Comparison of ENCODE assay signal across 8 cellular contexts in genomic region chr19:10231624-10232228, GRCh38. TPM values are rescaled to one million over a fixed set of nuclear protein-coding genes. Genes with fewer than 3 reads are reported as not detected.
DNase-seq lines count a peak whose midpoint lies in the region; ATAC-seq, FAIRE-seq and TF ChIP-seq lines count a peak whose summit lies in the region.

No MANE protein-coding gene starts in this region.

- H3K27me3 ChIP-seq in keratinocyte (ENCODE audit: control insufficient read depth, extremely low read depth, insufficient read depth, low read length), result no peaks in the 10 kb centered on the region
- H3K27me3 ChIP-seq in thoracic aorta (replicated peaks; ENCODE audit: insufficient read depth), result no peaks in the 10 kb centered on the region

- no peak overlapping the region for H2AFZ ChIP-seq in keratinocyte (ENCODE audit: control insufficient read depth, low read length)

- H3K9ac ChIP-seq in keratinocyte (ENCODE audit: control insufficient read depth, extremely low read depth, insufficient read depth, low read length), result no peak overlapping the region

- H4K20me1 ChIP-seq in keratinocyte (ENCODE audit: control insufficient read depth, extremely low read depth, insufficient read depth, low read length), result no peaks in the 10 kb centered on the region

- H3K4me3 ChIP-seq in keratinocyte (ENCODE audit: control insufficient read depth in 2 of 3, extremely low read depth in 1 of 3, insufficient read depth in 2 of 3, low read depth in 1 of 3, low read length in 3 of 3), result peak overlapping the region in 2 of 3 experiments; percentile 85 to 89
- H3K4me3 ChIP-seq in thoracic aorta, result peak overlapping the region; percentile 89

- H3K36me3 ChIP-seq in keratinocyte (ENCODE audit: control insufficient read depth in 2 of 2, extremely low read depth in 1 of 2, insufficient read depth in 2 of 2, low read length in 2 of 2), result no peaks in the 10 kb centered on the region
- H3K36me3 ChIP-seq in thoracic aorta, result no peaks in the 10 kb centered on the region

- CTCF ChIA-PET in activated CD4-positive, alpha-beta T cell treated with anti-CD3 and anti-CD28 coated beads for 36 hours (lab: Charles Lee), result interaction anchor here (1.8 kb wide), 1 partner anchor 18 kb away, joined by 9 read pairs; no protein-coding TSS in a partner anchor

- no peak for ATAC-seq in activated CD4-positive, alpha-beta T cell treated with anti-CD3 and anti-CD28 coated beads for 36 hours
- ATAC-seq in thoracic aorta (ENCODE audit: insufficient number of reproducible peaks, low FRiP score, low read depth), result no peak
- ATAC-seq in GM19397 (IDR thresholded peaks at IDR 0.05; ENCODE audit: unreplicated experiment), result no peak

- peak overlapping the region; percentile 22 for H3K4me2 ChIP-seq in keratinocyte (ENCODE audit: control insufficient read depth, extremely low read depth, insufficient read depth, low read depth, low read length)

- FAIRE-seq in keratinocyte (lab: Jason Lieb, UNC), result no peak

- peaks cover 2% of the 10 kb centered on the region for H3K9me3 Mint-ChIP-seq in activated CD4-positive, alpha-beta T cell treated with anti-CD3 and anti-CD28 coated beads for 36 hours (ENCODE audit: low read depth)
- no peaks in the 10 kb centered on the region for H3K9me3 Mint-ChIP-seq in activated naive CD8-positive, alpha-beta T cell treated with anti-CD3 and anti-CD28 coated beads for 36 hours

- DNase-seq in activated CD4-positive, alpha-beta T cell treated with anti-CD3 and anti-CD28 coated beads for 36 hours, result no peak
- no peak for DNase-seq in activated CD4-positive, alpha-beta T cell treated with anti-CD3 and anti-CD28 coated beads for 1 hour
- no peak for DNase-seq in activated naive CD8-positive, alpha-beta T cell treated with anti-CD3 and anti-CD28 coated beads for 36 hours
- DNase-seq in keratinocyte (ENCODE audit: low read depth, low spot score) (no peak), thoracic aorta (ENCODE audit: low spot score) (no peak), HuH-7 (ENCODE audit: low spot score) (no peak), pons (ENCODE audit: low spot score) (no peak)

- H3K27ac Mint-ChIP-seq in activated CD4-positive, alpha-beta T cell treated with anti-CD3 and anti-CD28 coated beads for 36 hours, result peak overlapping the region; percentile 63
- peak overlapping the region; percentile 73 for H3K27ac Mint-ChIP-seq in activated naive CD8-positive, alpha-beta T cell treated with anti-CD3 and anti-CD28 coated beads for 36 hours

- POLR2A ChIA-PET in activated CD4-positive, alpha-beta T cell treated with anti-CD3 and anti-CD28 coated beads for 36 hours (lab: Charles Lee), result interaction anchor here (0.8 kb wide), 1 partner anchor 54 kb away, joined by 5 read pairs; no protein-coding TSS in a partner anchor

- no peaks in the 10 kb centered on the region for H3K9me1 ChIP-seq in keratinocyte (ENCODE audit: control insufficient read depth, extremely low read depth, insufficient read depth, low read length)

- intact Hi-C loops in activated CD4-positive, alpha-beta T cell treated with anti-CD3 and anti-CD28 coated beads for 36 hours (cut with DNase I, micrococcal nuclease), result loop anchor here (1.0 to 2.0 kb wide), 4 partner anchors 19 to 37 kb away; partner anchors contain the start of gene DNMT1 (in 2 of the 2)

- H3K9me3 ChIP-seq in keratinocyte (ENCODE audit: control insufficient read depth, low read depth, low read length) (no peaks in the 10 kb centered on the region), thoracic aorta (no peaks in the 10 kb centered on the region)

- H3K79me2 ChIP-seq in keratinocyte (ENCODE audit: control insufficient read depth, insufficient read depth, low read length), result no peaks in the 10 kb centered on the region

- peak overlapping the region; percentile 81 for H3K4me3 Mint-ChIP-seq in activated CD4-positive, alpha-beta T cell treated with anti-CD3 and anti-CD28 coated beads for 36 hours
- peak overlapping the region; percentile 72 for H3K4me3 Mint-ChIP-seq in activated naive CD8-positive, alpha-beta T cell treated with anti-CD3 and anti-CD28 coated beads for 36 hours

- peaks cover 29% of the 10 kb centered on the region for H3K4me1 Mint-ChIP-seq in activated CD4-positive, alpha-beta T cell treated with anti-CD3 and anti-CD28 coated beads for 36 hours
- H3K4me1 Mint-ChIP-seq in activated naive CD8-positive, alpha-beta T cell treated with anti-CD3 and anti-CD28 coated beads for 36 hours, result peaks cover 22% of the 10 kb centered on the region

- no peaks in the 10 kb centered on the region for H3K27me3 Mint-ChIP-seq in activated CD4-positive, alpha-beta T cell treated with anti-CD3 and anti-CD28 coated beads for 36 hours
- H3K27me3 Mint-ChIP-seq in activated naive CD8-positive, alpha-beta T cell treated with anti-CD3 and anti-CD28 coated beads for 36 hours, result no peaks in the 10 kb centered on the region

- peaks cover 3% of the 10 kb centered on the region for H3K36me3 Mint-ChIP-seq in activated CD4-positive, alpha-beta T cell treated with anti-CD3 and anti-CD28 coated beads for 36 hours (ENCODE audit: low read depth)
- peaks cover 3% of the 10 kb centered on the region for H3K36me3 Mint-ChIP-seq in activated naive CD8-positive, alpha-beta T cell treated with anti-CD3 and anti-CD28 coated beads for 36 hours

- peak overlapping the region; percentile 56 for H3K27ac ChIP-seq in keratinocyte (ENCODE audit: control insufficient read depth, insufficient read depth, low read length)
- no peak overlapping the region for H3K27ac ChIP-seq in thoracic aorta

- dilution Hi-C loops in keratinocyte (cut with MboI; ENCODE audit: extremely low pct_ligation_motif_present, low sequenced_read_pairs), result no loop called here

- H3K4me1 ChIP-seq in keratinocyte (ENCODE audit: control insufficient read depth, extremely low read depth, insufficient read depth, low read length) (no peaks in the 10 kb centered on the region), thoracic aorta (ENCODE audit: control insufficient read depth in 1 of 2, low read depth in 2 of 2) (peaks cover 0 to 27% of the 10 kb centered on the region in 2 donors)

- no peak for TF ChIP-seq CTCF in keratinocyte (optimal IDR thresholded peaks at IDR 0.05 in 1 of 3, IDR thresholded peaks at IDR 0.05 in 1 of 3, conservative IDR thresholded peaks at IDR 0.05 in 1 of 3; ENCODE audit: extremely low read depth in 1 of 3, insufficient read depth in 2 of 3, low read length in 3 of 3)
- TF ChIP-seq CTCF in thoracic aorta (IDR thresholded peaks at IDR 0.05), result no peak

RNA-seq across cellular contexts. Expression of gene S1PR2, which starts 0.6 kb away (rescaled TPM):
- total RNA-seq in activated CD4-positive, alpha-beta T cell treated with anti-CD3 and anti-CD28 coated beads for 36 hours, result 1 to 10 TPM; 8.1 to 9.0 TPM
- 1 to 10 TPM; 7.7 to 7.9 TPM for total RNA-seq in activated naive CD8-positive, alpha-beta T cell treated with anti-CD3 and anti-CD28 coated beads for 36 hours
- polyA plus RNA-seq in keratinocyte, result 1.6 to 2.6 TPM (median 2.2 TPM) in 3 replicates
- polyA plus RNA-seq in keratinocyte (2011; ENCODE audit: low read depth), result 0.26 TPM
- polyA plus RNA-seq in keratinocyte (2011; cell fraction: cytosol; rRNA removed), result 1.9 and 2.6 TPM in 2 replicates
- 2.4 and 3.1 TPM in 2 replicates for polyA plus RNA-seq in keratinocyte (2011; cell fraction: nucleus; rRNA removed)
- 2.1 and 2.6 TPM in 2 replicates for polyA plus RNA-seq in keratinocyte (2012; ENCODE audit: low replicate concordance)
- polyA minus RNA-seq in keratinocyte, result 6.7 to 13.0 TPM (median 11.7 TPM) in 3 replicates
- 12.1 TPM for polyA minus RNA-seq in keratinocyte (2011; cell fraction: cytosol; rRNA and poly(A)+ RNA removed)
- polyA minus RNA-seq in keratinocyte (2011; cell fraction: nucleus; rRNA and poly(A)+ RNA removed), result 4.4 and 4.7 TPM in 2 replicates
- total RNA-seq in thoracic aorta, result 10 to 100 TPM in 1 of 2 donors, 1 to 10 TPM in 1; 8.3 to 15.6 TPM

RNA-seq across cellular contexts. Expression of gene MRPL4, which starts 20.3 kb away (rescaled TPM):
- total RNA-seq in activated CD4-positive, alpha-beta T cell treated with anti-CD3 and anti-CD28 coated beads for 36 hours, result 100 to 1,000 TPM; 130 to 140 TPM
- total RNA-seq in activated naive CD8-positive, alpha-beta T cell treated with anti-CD3 and anti-CD28 coated beads for 36 hours, result 100 to 1,000 TPM; 179 to 182 TPM
- polyA plus RNA-seq in keratinocyte, result 29.4 to 58.1 TPM (median 43.0 TPM) in 3 replicates
- polyA plus RNA-seq in keratinocyte (2011; ENCODE audit: low read depth), result 14.1 TPM
- polyA plus RNA-seq in keratinocyte (2011; cell fraction: cytosol; rRNA removed), result 39.8 and 76.5 TPM in 2 replicates
- 41.3 and 60.9 TPM in 2 replicates for polyA plus RNA-seq in keratinocyte (2011; cell fraction: nucleus; rRNA removed)
- 55.0 and 77.2 TPM in 2 replicates for polyA plus RNA-seq in keratinocyte (2012; ENCODE audit: low replicate concordance)
- 15.5 to 72.9 TPM (median 16.8 TPM) in 3 replicates for polyA minus RNA-seq in keratinocyte
- 53.5 TPM for polyA minus RNA-seq in keratinocyte (2011; cell fraction: cytosol; rRNA and poly(A)+ RNA removed)
- polyA minus RNA-seq in keratinocyte (2011; cell fraction: nucleus; rRNA and poly(A)+ RNA removed), result 13.9 and 17.1 TPM in 2 replicates
- total RNA-seq in thoracic aorta, result 10 to 100 TPM; 28.4 to 29.9 TPM

RNA-seq across cellular contexts. Expression of gene DNMT1, which starts 37.0 kb away (rescaled TPM):
- 100 to 1,000 TPM; 374 to 385 TPM for total RNA-seq in activated CD4-positive, alpha-beta T cell treated with anti-CD3 and anti-CD28 coated beads for 36 hours
- 100 to 1,000 TPM; 337 to 352 TPM for total RNA-seq in activated naive CD8-positive, alpha-beta T cell treated with anti-CD3 and anti-CD28 coated beads for 36 hours
- polyA plus RNA-seq in keratinocyte, result 18.1 to 52.0 TPM (median 51.7 TPM) in 3 replicates
- polyA plus RNA-seq in keratinocyte (2011; ENCODE audit: low read depth), result 64.4 TPM
- 24.8 and 28.3 TPM in 2 replicates for polyA plus RNA-seq in keratinocyte (2011; cell fraction: cytosol; rRNA removed)
- polyA plus RNA-seq in keratinocyte (2011; cell fraction: nucleus; rRNA removed), result 83.0 and 95.9 TPM in 2 replicates
- polyA plus RNA-seq in keratinocyte (2012; ENCODE audit: low replicate concordance), result 14.1 and 72.2 TPM in 2 replicates
- 19.6 to 74.5 TPM (median 52.1 TPM) in 3 replicates for polyA minus RNA-seq in keratinocyte
- polyA minus RNA-seq in keratinocyte (2011; cell fraction: cytosol; rRNA and poly(A)+ RNA removed), result 36.6 TPM
- 34.3 and 39.0 TPM in 2 replicates for polyA minus RNA-seq in keratinocyte (2011; cell fraction: nucleus; rRNA and poly(A)+ RNA removed)
- 10 to 100 TPM; 57.5 to 61.2 TPM for total RNA-seq in thoracic aorta

RNA-seq across cellular contexts. Expression of gene ICAM1, which starts 39.2 kb away (rescaled TPM):
- 10 to 100 TPM; 27.9 to 30.9 TPM for total RNA-seq in activated CD4-positive, alpha-beta T cell treated with anti-CD3 and anti-CD28 coated beads for 36 hours
- 10 to 100 TPM; 33.2 to 33.6 TPM for total RNA-seq in activated naive CD8-positive, alpha-beta T cell treated with anti-CD3 and anti-CD28 coated beads for 36 hours
- 0.30 to 0.56 TPM (median 0.35 TPM) in 3 replicates for polyA plus RNA-seq in keratinocyte
- 1.3 TPM for polyA plus RNA-seq in keratinocyte (2011; ENCODE audit: low read depth)
- polyA plus RNA-seq in keratinocyte (2011; cell fraction: cytosol; rRNA removed), result 0.29 and 0.57 TPM in 2 replicates
- 2.2 and 2.9 TPM in 2 replicates for polyA plus RNA-seq in keratinocyte (2011; cell fraction: nucleus; rRNA removed)
- polyA plus RNA-seq in keratinocyte (2012; ENCODE audit: low replicate concordance), result 0.48 and 0.51 TPM in 2 replicates
- polyA minus RNA-seq in keratinocyte, result 0.30 to 0.42 TPM in 2 of 3 replicates, not detected in the other
- 2.7 TPM for polyA minus RNA-seq in keratinocyte (2011; cell fraction: cytosol; rRNA and poly(A)+ RNA removed)
- 2.3 and 2.5 TPM in 2 replicates for polyA minus RNA-seq in keratinocyte (2011; cell fraction: nucleus; rRNA and poly(A)+ RNA removed)
- total RNA-seq in thoracic aorta, result 100 to 1,000 TPM in 1 of 2 donors, 10 to 100 TPM in 1; 41.4 to 160 TPM

RNA-seq across cellular contexts. Expression of gene ICAM4, which starts 55.0 kb away (rescaled TPM):
- total RNA-seq in activated CD4-positive, alpha-beta T cell treated with anti-CD3 and anti-CD28 coated beads for 36 hours, result under 1 TPM; 0.23 to 0.46 TPM
- total RNA-seq in activated naive CD8-positive, alpha-beta T cell treated with anti-CD3 and anti-CD28 coated beads for 36 hours, result under 1 TPM; 0.25 to 0.38 TPM
- polyA plus RNA-seq in keratinocyte, result 0.18 to 0.35 TPM (median 0.25 TPM) in 3 replicates
- polyA plus RNA-seq in keratinocyte (2011; ENCODE audit: low read depth), result not detected
- 0.11 and 0.38 TPM in 2 replicates for polyA plus RNA-seq in keratinocyte (2011; cell fraction: cytosol; rRNA removed)
- polyA plus RNA-seq in keratinocyte (2011; cell fraction: nucleus; rRNA removed), result 0.21 and 0.23 TPM in 2 replicates
- 0.16 and 0.23 TPM in 2 replicates for polyA plus RNA-seq in keratinocyte (2012; ENCODE audit: low replicate concordance)
- 0.43 to 0.49 TPM in 2 of 3 replicates, not detected in the other for polyA minus RNA-seq in keratinocyte
- not detected for polyA minus RNA-seq in keratinocyte (2011; cell fraction: cytosol; rRNA and poly(A)+ RNA removed)
- not detected in 2 replicates for polyA minus RNA-seq in keratinocyte (2011; cell fraction: nucleus; rRNA and poly(A)+ RNA removed)
- 1 to 10 TPM in 1 of 2 donors, under 1 TPM in 1; 0.95 to 2.0 TPM for total RNA-seq in thoracic aorta

Comparison
In these comparisons a context has a peak if more than half of its experiments do, and no peak if none do; other contexts are left out.
1. RNA of gene MRPL4, which starts 20.3 kb away (total RNA-seq): 179 to 182 TPM in activated naive CD8-positive, alpha-beta T cell treated with anti-CD3 and anti-CD28 coated beads for 36 hours and 130 to 140 TPM in activated CD4-positive, alpha-beta T cell treated with anti-CD3 and anti-CD28 coated beads for 36 hours; 28.4 to 29.9 TPM in thoracic aorta; every median in the first group is over 4 times any median in the second.
2. RNA of gene DNMT1, which starts 37.0 kb away (total RNA-seq): 374 to 385 TPM in activated CD4-positive, alpha-beta T cell treated with anti-CD3 and anti-CD28 coated beads for 36 hours and 337 to 352 TPM in activated naive CD8-positive, alpha-beta T cell treated with anti-CD3 and anti-CD28 coated beads for 36 hours; 57.5 to 61.2 TPM in thoracic aorta; every median in the first group is over 4 times any median in the second.